Comparison of ENCODE assay signal across 16 cellular contexts in the genomic region with DNA sequence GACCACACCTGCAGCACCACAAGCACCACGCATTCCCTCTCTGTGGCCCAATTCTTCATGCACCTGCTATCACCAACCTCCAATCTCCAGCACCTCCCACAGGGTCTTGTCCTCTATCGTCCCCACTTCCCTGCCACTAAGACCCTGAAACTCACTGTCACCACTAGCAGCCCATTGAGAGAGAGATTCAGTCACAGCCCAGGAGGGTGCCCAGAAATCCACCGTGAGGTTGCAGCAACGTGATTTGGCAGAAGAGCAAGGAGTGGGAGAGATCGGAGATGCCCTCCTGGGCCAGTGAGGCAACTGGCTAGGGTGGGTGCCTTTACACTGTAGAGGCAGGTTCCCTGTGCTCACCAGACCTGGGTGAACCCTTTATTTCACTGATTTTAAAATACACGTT.
"Had no signal": no experiment of that assay in that cellular context is flagged by ENCODE, and none has a peak within 500 bp of the region (broad histone marks: within the 10 kb centered on the region; RNA-seq: fewer than 3 reads in every experiment).

No MANE protein-coding gene starts in this region.

- DNase-seq: activated CD4-positive, alpha-beta T cell treated with anti-CD3 and anti-CD28 coated beads, Interleukin-2, amount 50 U/mL, for 48 hours; activated gamma-delta T cell; activated naive CD4-positive, alpha-beta T cell treated with anti-CD3 and anti-CD28 coated beads, Interleukin-2, amount 50 U/mL, for 16 hours; activated naive CD8-positive, alpha-beta T cell treated with anti-CD3 and anti-CD28 coated beads, Interleukin-2, amount 50 U/mL, for 24 hours; activated T-cell treated with anti-CD3 and anti-CD28 coated beads, Interleukin-2, amount 50 U/mL, for 72 hours; effector CD4-positive, alpha-beta T cell; erythroblast; foreskin keratinocyte; kidney; natural killer cell; stimulated activated CD4-positive, alpha-beta T cell treated with anti-CD3 and anti-CD28 coated beads, Interleukin-2, amount 100 ng/mL, for 48 hours; stimulated activated naive CD4-positive, alpha-beta T cell treated with Interleukin-2 at 50 U/mL for 16 hours; T1000 had no signal

- H3K9me3 ChIP-seq: right lobe of liver had no signal

- ATAC-seq: activated naive CD8-positive, alpha-beta T cell treated with anti-CD3 and anti-CD28 coated beads, Interleukin-2, amount 50 U/mL, for 24 hours; activated T-cell treated with anti-CD3 and anti-CD28 coated beads, Interleukin-2, amount 50 U/mL, for 72 hours; foreskin keratinocyte; natural killer cell; right lobe of liver; WTC11 had no signal

- H3K36me3 ChIP-seq: right lobe of liver had no signal

- H3K4me3 ChIP-seq: right lobe of liver, smooth muscle cell had no signal

- H3K27ac ChIP-seq: foreskin keratinocyte, right lobe of liver had no signal

- H3K4me1 ChIP-seq: foreskin keratinocyte had no signal
